Comparison of ENCODE assay signal across 8 cellular contexts in the genomic region with DNA sequence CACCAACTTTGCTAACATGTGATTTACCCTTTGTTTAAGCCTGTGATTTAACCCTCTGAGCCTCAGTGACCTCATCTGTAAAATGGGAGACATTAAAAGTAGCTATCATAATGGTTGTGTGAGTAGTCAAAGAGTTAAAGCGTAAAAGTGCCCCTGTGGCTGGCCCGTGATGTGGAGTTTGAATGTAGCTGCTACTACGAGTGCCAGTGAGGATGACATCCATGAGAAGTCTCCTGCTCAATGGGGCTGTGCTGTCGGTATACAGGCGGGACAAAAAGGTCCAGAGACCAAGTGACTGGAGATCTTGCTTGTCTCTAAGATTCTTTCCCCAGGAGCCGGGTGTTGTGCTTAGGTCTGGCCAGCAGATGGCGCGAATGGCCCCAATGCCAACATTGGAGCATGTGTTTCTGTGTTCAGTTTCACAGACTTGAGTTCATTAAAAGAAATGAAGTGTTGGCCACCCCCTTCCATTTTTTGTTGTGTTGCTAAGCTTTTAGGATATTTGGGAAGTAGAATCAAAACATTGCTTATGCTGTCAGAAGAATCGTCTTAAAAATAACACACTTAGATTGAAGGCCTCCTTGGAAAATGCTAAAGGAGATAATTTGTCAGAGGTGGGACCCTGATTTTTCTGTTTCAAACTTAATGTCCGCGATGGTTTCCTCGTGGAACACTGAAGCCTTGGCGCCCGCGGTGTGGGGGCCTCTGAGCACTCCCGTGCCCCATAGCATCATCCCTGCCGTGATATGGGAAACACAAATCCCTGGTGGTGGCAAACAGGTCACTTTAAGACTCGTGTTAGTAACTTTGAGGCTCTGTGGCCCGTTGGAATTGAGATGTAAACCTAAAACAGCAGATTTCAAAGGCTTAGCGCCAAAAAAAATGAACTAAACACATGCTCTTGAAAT. TPM values are rescaled to one million over a fixed set of nuclear protein-coding genes. Genes with fewer than 3 reads are reported as not detected.
DNase-seq lines count a peak whose midpoint lies in the region; ATAC-seq and TF ChIP-seq lines count a peak whose summit lies in the region.

No MANE protein-coding gene starts in this region.

- peaks cover 21% of the 10 kb centered on the region for H3K36me3 ChIP-seq in RWPE2 (ENCODE audit: low read depth)
- peaks cover 9% of the 10 kb centered on the region for H3K36me3 ChIP-seq in thoracic aorta

- no peaks in the 10 kb centered on the region for H3K27me3 Mint-ChIP-seq in IgD-negative memory B cell
- no peaks in the 10 kb centered on the region for H3K27me3 Mint-ChIP-seq in activated T-helper 2 cell treated with anti-CD3 and anti-CD28 coated beads, Interferon-gamma antibody, Interleukin-2, Interleukin-4, amounts not matched to agents 10 μg/mL and 5 μg/mL and 100 μg/mL, durations not matched to agents 14 hours and 24 hours and 36 hours (ENCODE audit: low read depth)

- no peak overlapping the region for H3K4me3 ChIP-seq in RWPE2 (ENCODE audit: severe bottlenecking)
- no peak overlapping the region for H3K4me3 ChIP-seq in foreskin fibroblast (ENCODE audit: low read depth in 1 of 2, low read length in 2 of 2)
- H3K4me3 ChIP-seq in thoracic aorta, result no peak overlapping the region

- peak; percentile 100 for TF ChIP-seq CTCF in RWPE2 (IDR thresholded peaks at IDR 0.05; ENCODE audit: poor library complexity, severe bottlenecking)
- peak; percentile 95 for TF ChIP-seq CTCF in foreskin fibroblast (IDR thresholded peaks at IDR 0.05; ENCODE audit: low read depth, low read length)
- TF ChIP-seq CTCF in thoracic aorta (IDR thresholded peaks at IDR 0.05), result peak; percentile 96

- no peaks in the 10 kb centered on the region for H3K9me3 Mint-ChIP-seq in IgD-negative memory B cell
- no peaks in the 10 kb centered on the region for H3K9me3 Mint-ChIP-seq in activated T-helper 2 cell treated with anti-CD3 and anti-CD28 coated beads, Interferon-gamma antibody, Interleukin-2, Interleukin-4, amounts not matched to agents 10 μg/mL and 5 μg/mL and 100 μg/mL, durations not matched to agents 14 hours and 24 hours and 36 hours

- peak overlapping the region in 1 of 4 donors; percentile 25 for H3K4me3 Mint-ChIP-seq in IgD-negative memory B cell
- H3K4me3 Mint-ChIP-seq in activated T-helper 2 cell treated with anti-CD3 and anti-CD28 coated beads, Interferon-gamma antibody, Interleukin-2, Interleukin-4, amounts not matched to agents 10 μg/mL and 5 μg/mL and 100 μg/mL, durations not matched to agents 14 hours and 24 hours and 36 hours (ENCODE audit: low read depth), result no peak overlapping the region

- no peaks in the 10 kb centered on the region for H3K9me3 ChIP-seq in RWPE2 (ENCODE audit: severe bottlenecking)
- H3K9me3 ChIP-seq in thoracic aorta, result no peaks in the 10 kb centered on the region

- peak overlapping the region in 2 of 3 donors; percentile 3 to 32 for H3K27ac Mint-ChIP-seq in IgD-negative memory B cell
- H3K27ac Mint-ChIP-seq in activated T-helper 2 cell treated with anti-CD3 and anti-CD28 coated beads, Interferon-gamma antibody, Interleukin-2, Interleukin-4, amounts not matched to agents 10 μg/mL and 5 μg/mL and 100 μg/mL, durations not matched to agents 14 hours and 24 hours and 36 hours, result no peak overlapping the region

- DNase-seq in GF-D8 (lab: John Stamatoyannopoulos, UW) (peak; percentile 48), RWPE2 (ENCODE audit: low spot score) (peak; percentile 80), foreskin fibroblast (peak; percentile 59 to 88), nucleus accumbens (lab: John Stamatoyannopoulos, UW) (peak in 51 of 56 donors; percentile 18 to 92 (median 64)), thoracic aorta (ENCODE audit: low spot score) (peak; percentile 47)
- DNase-seq in activated T-helper 2 cell treated with anti-CD3 and anti-CD28 coated beads, Interferon-gamma antibody, Interleukin-2, Interleukin-4, amounts not matched to agents 10 μg/mL and 5 μg/mL and 100 μg/mL, durations not matched to agents 14 hours and 24 hours and 36 hours (ENCODE audit: low spot score), result peak; percentile 72

- peaks cover 10% of the 10 kb centered on the region for H3K36me3 Mint-ChIP-seq in IgD-negative memory B cell
- peaks cover 61% of the 10 kb centered on the region for H3K36me3 Mint-ChIP-seq in activated T-helper 2 cell treated with anti-CD3 and anti-CD28 coated beads, Interferon-gamma antibody, Interleukin-2, Interleukin-4, amounts not matched to agents 10 μg/mL and 5 μg/mL and 100 μg/mL, durations not matched to agents 14 hours and 24 hours and 36 hours (ENCODE audit: low read depth)

- no peak overlapping the region for H3K27ac ChIP-seq in RWPE2 (ENCODE audit: poor library complexity, severe bottlenecking)
- no peak overlapping the region for H3K27ac ChIP-seq in thoracic aorta

- peaks cover 5 to 6% (median 5%) of the 10 kb centered on the region in 3 donors for H3K4me1 Mint-ChIP-seq in IgD-negative memory B cell
- H3K4me1 Mint-ChIP-seq in activated T-helper 2 cell treated with anti-CD3 and anti-CD28 coated beads, Interferon-gamma antibody, Interleukin-2, Interleukin-4, amounts not matched to agents 10 μg/mL and 5 μg/mL and 100 μg/mL, durations not matched to agents 14 hours and 24 hours and 36 hours (ENCODE audit: low read depth), result peaks cover 50% of the 10 kb centered on the region

- H3K27me3 ChIP-seq in RWPE2 (ENCODE audit: insufficient read depth, poor library complexity, severe bottlenecking), result no peaks in the 10 kb centered on the region
- no peaks in the 10 kb centered on the region for H3K27me3 ChIP-seq in thoracic aorta (replicated peaks; ENCODE audit: insufficient read depth)

- ATAC-seq in RWPE2 (ENCODE audit: low read depth), result peak; percentile 65
- peak; percentile 45 for ATAC-seq in thoracic aorta (ENCODE audit: insufficient number of reproducible peaks, low FRiP score, low read depth)
- no peak for ATAC-seq in HG02571 (IDR thresholded peaks at IDR 0.05; ENCODE audit: unreplicated experiment)

- H3K4me1 ChIP-seq in RWPE2 (ENCODE audit: insufficient read depth, poor library complexity, severe bottlenecking) (no peaks in the 10 kb centered on the region), thoracic aorta (ENCODE audit: control insufficient read depth in 1 of 2, low read depth in 2 of 2) (no peaks in the 10 kb centered on the region)

- intact Hi-C loops in activated T-helper 2 cell treated with anti-CD3 and anti-CD28 coated beads, Interferon-gamma antibody, Interleukin-2, Interleukin-4, amounts not matched to agents 10 μg/mL and 5 μg/mL and 100 μg/mL, durations not matched to agents 14 hours and 24 hours and 36 hours (cut with micrococcal nuclease), result loop anchor here (1.0 to 5.0 kb wide), 2 partner anchors 113 to 210 kb away; no protein-coding TSS in a partner anchor

RNA-seq across cellular contexts. Expression of a gene that starts 9.3 kb away (rescaled TPM):
- polyA plus RNA-seq in IgD-negative memory B cell, result 39.2 TPM
- 88.9 and 89.5 TPM in 2 replicates for total RNA-seq in activated T-helper 2 cell treated with anti-CD3 and anti-CD28 coated beads, Interferon-gamma antibody, Interleukin-2, Interleukin-4, amounts not matched to agents 10 μg/mL and 5 μg/mL and 100 μg/mL, durations not matched to agents 14 hours and 24 hours and 36 hours
- total RNA-seq in thoracic aorta, result 10 to 100 TPM in 1 of 2 donors, 1 to 10 TPM in 1; 9.6 to 24.8 TPM

RNA-seq across cellular contexts. Expression of a gene that starts 30.8 kb away (rescaled TPM):
- polyA plus RNA-seq in IgD-negative memory B cell, result 38.6 TPM
- total RNA-seq in activated T-helper 2 cell treated with anti-CD3 and anti-CD28 coated beads, Interferon-gamma antibody, Interleukin-2, Interleukin-4, amounts not matched to agents 10 μg/mL and 5 μg/mL and 100 μg/mL, durations not matched to agents 14 hours and 24 hours and 36 hours, result 46.8 and 48.1 TPM in 2 replicates
- 10 to 100 TPM; 15.0 to 20.4 TPM for total RNA-seq in thoracic aorta

RNA-seq across cellular contexts. Expression of a gene that starts 52.2 kb away (rescaled TPM):
- polyA plus RNA-seq in IgD-negative memory B cell, result not detected
- total RNA-seq in activated T-helper 2 cell treated with anti-CD3 and anti-CD28 coated beads, Interferon-gamma antibody, Interleukin-2, Interleukin-4, amounts not matched to agents 10 μg/mL and 5 μg/mL and 100 μg/mL, durations not matched to agents 14 hours and 24 hours and 36 hours, result not detected in 2 replicates
- not detected for total RNA-seq in thoracic aorta
